Comparison of ENCODE assay signal across 19 cellular contexts in genomic region chr17:30929081-30929633, GRCh38.
"Had no signal": no experiment of that assay in that cellular context is flagged by ENCODE, and none has a peak within 500 bp of the region (broad histone marks: within the 10 kb centered on the region; RNA-seq: fewer than 3 reads in every experiment).

No MANE protein-coding gene starts in this region.

- H3K27me3 ChIP-seq: right atrium auricular region, testis had no signal

- H3K4me3 Mint-ChIP-seq: naive thymus-derived CD8-positive, alpha-beta T cell; stimulated activated naive B cell treated with anti-CD40 and anti-IgM and Interleukin-4, amounts not matched to agents 10 μg/mL and 1 μg/mL and 100 μg/mL, for 72 hours; stimulated activated naive CD8-positive, alpha-beta T cell treated with anti-CD3 and anti-CD28 coated beads, Interleukin-15, amount 100 ng/mL, for 72 hours had no signal

- ATAC-seq: esophagus mucosa; gastrocnemius medialis; heart right ventricle; naive thymus-derived CD8-positive, alpha-beta T cell; stimulated activated naive B cell treated with anti-CD40 and anti-IgM and Interleukin-4, amounts not matched to agents 10 μg/mL and 1 μg/mL and 100 μg/mL, for 72 hours; stimulated activated naive CD8-positive, alpha-beta T cell treated with anti-CD3 and anti-CD28 coated beads, Interleukin-15, amount 100 ng/mL, for 72 hours had no signal

- H3K27me3 Mint-ChIP-seq: stimulated activated naive B cell treated with anti-CD40 and anti-IgM and Interleukin-4, amounts not matched to agents 10 μg/mL and 1 μg/mL and 100 μg/mL, for 72 hours had no signal

- H3K4me1 ChIP-seq: gastrocnemius medialis, right atrium auricular region, sigmoid colon, testis, tibial nerve had no signal

- H3K4me1 Mint-ChIP-seq: stimulated activated naive CD8-positive, alpha-beta T cell treated with anti-CD3 and anti-CD28 coated beads, Interleukin-15, amount 100 ng/mL, for 72 hours had no signal

- H3K27ac Mint-ChIP-seq: naive thymus-derived CD8-positive, alpha-beta T cell; stimulated activated naive B cell treated with anti-CD40 and anti-IgM and Interleukin-4, amounts not matched to agents 10 μg/mL and 1 μg/mL and 100 μg/mL, for 72 hours; stimulated activated naive CD8-positive, alpha-beta T cell treated with anti-CD3 and anti-CD28 coated beads, Interleukin-15, amount 100 ng/mL, for 72 hours had no signal

- H3K27ac ChIP-seq: dorsolateral prefrontal cortex, gastrocnemius medialis, heart right ventricle, right atrium auricular region, sigmoid colon, skin epidermis, testis, tibial nerve had no signal

- H3K36me3 ChIP-seq: gastrocnemius medialis, right atrium auricular region, sigmoid colon, tibial nerve had no signal

- H3K9me3 Mint-ChIP-seq: naive thymus-derived CD8-positive, alpha-beta T cell; stimulated activated naive B cell treated with anti-CD40 and anti-IgM and Interleukin-4, amounts not matched to agents 10 μg/mL and 1 μg/mL and 100 μg/mL, for 72 hours; stimulated activated naive CD8-positive, alpha-beta T cell treated with anti-CD3 and anti-CD28 coated beads, Interleukin-15, amount 100 ng/mL, for 72 hours had no signal

- H3K4me3 ChIP-seq: dorsolateral prefrontal cortex, gastrocnemius medialis, heart right ventricle, right atrium auricular region, sigmoid colon, skin epidermis, testis, tibial nerve had no signal

- DNase-seq: cortex of kidney; dorsolateral prefrontal cortex; effector CD8-positive, alpha-beta T cell; gastrocnemius medialis; heart right ventricle; hypothalamus; kidney glomerular epithelial cell; mammary epithelial cell; naive thymus-derived CD8-positive, alpha-beta T cell; stimulated activated CD4-positive, alpha-beta T cell treated with anti-CD3 and anti-CD28 coated beads, Interleukin-2, amount 100 ng/mL, for 24 hours; stimulated activated CD4-positive, alpha-beta T cell treated with anti-CD3 and anti-CD28 coated beads, Interleukin-4, amount 100 ng/mL, for 4 hours; stimulated activated naive B cell treated with anti-CD40 and anti-IgM and Interleukin-4, amounts not matched to agents 10 μg/mL and 1 μg/mL and 100 μg/mL, for 72 hours; stimulated activated naive CD8-positive, alpha-beta T cell treated with anti-CD3 and anti-CD28 coated beads, Interleukin-15, amount 100 ng/mL, for 72 hours; testis had no signal

- H3K9me3 ChIP-seq: gastrocnemius medialis, heart right ventricle, right atrium auricular region, sigmoid colon, testis, tibial nerve had no signal
